21 cellular contexts compared by ENCODE assay signal in the genomic region with DNA sequence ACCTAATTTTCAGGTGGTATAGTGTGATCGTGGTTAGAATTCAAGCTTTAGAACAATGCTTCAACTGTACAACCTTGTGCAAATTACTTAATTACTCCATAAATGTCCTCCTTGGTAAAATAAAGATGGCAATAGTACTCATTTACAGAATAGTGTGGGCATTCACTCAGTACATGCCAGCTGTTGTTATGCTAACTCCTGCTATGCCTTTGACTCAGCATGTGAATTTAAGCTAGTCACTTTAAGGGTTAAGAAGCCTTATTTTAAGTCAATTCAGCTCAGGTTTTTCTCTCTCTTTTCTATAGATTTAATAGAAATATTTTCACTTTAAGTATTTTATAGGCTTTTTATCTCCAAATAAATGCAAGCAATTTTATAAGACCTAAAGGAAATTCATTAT.
"Had no signal": no experiment of that assay in that cellular context is flagged by ENCODE, and none has a peak within 500 bp of the region (broad histone marks: within the 10 kb centered on the region; RNA-seq: fewer than 3 reads in every experiment).

No MANE protein-coding gene starts in this region.

- H3K4me3 ChIP-seq: dorsolateral prefrontal cortex, lung, mucosa of descending colon, pancreas, right lobe of liver, suprapubic skin, transverse colon, upper lobe of right lung, uterus had no signal

- DNase-seq: dorsolateral prefrontal cortex; effector CD4-positive, alpha-beta T cell; hypothalamus; kidney; mucosa of descending colon; naive B cell; pancreas; right lobe of liver; small intestine; stimulated activated CD4-positive, alpha-beta T cell treated with anti-CD3 and anti-CD28 coated beads, Interleukin-12 subunit alpha, Interleukin-12 subunit beta, amount 100 ng/mL, for 4 hours; stimulated activated CD4-positive, alpha-beta T cell treated with anti-CD3 and anti-CD28 coated beads, Interleukin-1b, Interleukin-23, amount 100 ng/mL, for 48 hours; stimulated activated CD4-positive, alpha-beta T cell treated with anti-CD3 and anti-CD28 coated beads, Interleukin-4, amount 100 ng/mL, for 1 hour; stimulated activated CD8-positive, alpha-beta memory T cell treated with anti-CD3 and anti-CD28 coated beads, Interleukin-4, amount 100 ng/mL, for 48 hours; stimulated activated naive CD4-positive, alpha-beta T cell; stimulated activated naive CD8-positive, alpha-beta T cell treated with anti-CD3 and anti-CD28 coated beads, Interleukin-15, amount 100 ng/mL, for 72 hours; transverse colon; upper lobe of right lung; uterus had no signal

- H3K27ac ChIP-seq: dorsolateral prefrontal cortex, neutrophil, pancreas, right lobe of liver, suprapubic skin, transverse colon, upper lobe of right lung, uterus had no signal

- H3K9me3 ChIP-seq: mucosa of descending colon, neutrophil, pancreas, right lobe of liver, suprapubic skin, transverse colon, upper lobe of right lung, uterus had no signal

- H3K4me1 ChIP-seq: pancreas, right lobe of liver, suprapubic skin, transverse colon, upper lobe of right lung, uterus had no signal

- H3K27me3 ChIP-seq: dorsolateral prefrontal cortex, neutrophil, pancreas, right lobe of liver, suprapubic skin, transverse colon, upper lobe of right lung, uterus had no signal

- H3K36me3 ChIP-seq: neutrophil, pancreas, right lobe of liver, suprapubic skin, transverse colon, upper lobe of right lung, uterus had no signal
